Comparison of ENCODE assay signal across 29 cellular contexts in genomic region chr16:11012841-11013240, GRCh38.
"Had no signal": no experiment of that assay in that cellular context is flagged by ENCODE, and none has a peak within 500 bp of the region (broad histone marks: within the 10 kb centered on the region; RNA-seq: fewer than 3 reads in every experiment).

No MANE protein-coding gene starts in this region.

- H3K9ac ChIP-seq: neural progenitor cell, parathyroid adenoma had no signal

- H3K27ac Mint-ChIP-seq: memory B cell; mesothelial cell of epicardium; natural killer cell; nephron progenitor cell; neural progenitor cell; progenitor cell of endocrine pancreas; stimulated activated naive CD8-positive, alpha-beta T cell treated with anti-CD3 and anti-CD28 coated beads, Interleukin-15, Interleukin-2, amounts not matched to agents 100 ng/mL and 50 ng/mL, for 24 hours; type B pancreatic cell had no signal

- H3K4me2 ChIP-seq: hepatocyte, neural progenitor cell had no signal

- H3K9me3 Mint-ChIP-seq: memory B cell; mesothelial cell of epicardium; naive B cell; natural killer cell; neural progenitor cell; stimulated activated naive CD8-positive, alpha-beta T cell treated with anti-CD3 and anti-CD28 coated beads, Interleukin-15, Interleukin-2, amounts not matched to agents 100 ng/mL and 50 ng/mL, for 24 hours had no signal

- H3K4me3 ChIP-seq: hepatocyte, left ventricle myocardium inferior, lung, neural progenitor cell, skin epidermis, suprapubic skin, thoracic aorta, tibial artery, uterus had no signal

- H3K4me1 ChIP-seq: parathyroid adenoma, tibial artery, uterus had no signal

- H3K4me3 Mint-ChIP-seq: memory B cell; mesothelial cell of epicardium; naive B cell; natural killer cell; nephron progenitor cell; neural progenitor cell; stimulated activated naive CD8-positive, alpha-beta T cell treated with anti-CD3 and anti-CD28 coated beads, Interleukin-15, Interleukin-2, amounts not matched to agents 100 ng/mL and 50 ng/mL, for 24 hours; type B pancreatic cell had no signal

- H3K4me1 Mint-ChIP-seq: memory B cell, natural killer cell had no signal

- ATAC-seq: natural killer cell, right cardiac atrium, sciatic nerve had no signal

- H3K27ac ChIP-seq: hepatocyte, left ventricle myocardium inferior, neural progenitor cell, neutrophil, parathyroid adenoma, skin epidermis, suprapubic skin, thoracic aorta, tibial artery, uterus had no signal

- DNase-seq: islet precursor cell; left ventricle myocardium inferior; naive B cell; natural killer cell; nephron progenitor cell; occipital lobe; retina; right cardiac atrium; stimulated activated CD4-positive, alpha-beta T cell treated with anti-CD3 and anti-CD28 coated beads, Interleukin-12 subunit alpha, Interleukin-12 subunit beta, amount 100 ng/mL, for 4 hours; stimulated activated CD4-positive, alpha-beta T cell treated with anti-CD3 and anti-CD28 coated beads, Interleukin-15, amount 100 ng/mL, for 24 hours; stimulated activated CD4-positive, alpha-beta T cell treated with anti-CD3 and anti-CD28 coated beads, Interleukin-2, amount 100 ng/mL, for 24 hours; stimulated activated CD4-positive, alpha-beta T cell treated with anti-CD3 and anti-CD28 coated beads, Interleukin-4, amount 100 ng/mL, for 1 hour; stimulated activated naive CD4-positive, alpha-beta T cell; uterus had no signal

- H3K27me3 ChIP-seq: hepatocyte, neural progenitor cell, neutrophil, suprapubic skin, tibial artery, uterus had no signal

- H3K36me3 ChIP-seq: neural progenitor cell, thoracic aorta, uterus had no signal

- H2AFZ ChIP-seq: hepatocyte, neural progenitor cell, parathyroid adenoma had no signal

- H3K27me3 Mint-ChIP-seq: memory B cell; naive B cell; progenitor cell of endocrine pancreas; stimulated activated naive CD8-positive, alpha-beta T cell treated with anti-CD3 and anti-CD28 coated beads, Interleukin-15, Interleukin-2, amounts not matched to agents 100 ng/mL and 50 ng/mL, for 24 hours; type B pancreatic cell had no signal

- H3K9me3 ChIP-seq: neutrophil, suprapubic skin, thoracic aorta, tibial artery, uterus had no signal
